ENCODE assay signal across 8 cellular contexts in the genomic region with DNA sequence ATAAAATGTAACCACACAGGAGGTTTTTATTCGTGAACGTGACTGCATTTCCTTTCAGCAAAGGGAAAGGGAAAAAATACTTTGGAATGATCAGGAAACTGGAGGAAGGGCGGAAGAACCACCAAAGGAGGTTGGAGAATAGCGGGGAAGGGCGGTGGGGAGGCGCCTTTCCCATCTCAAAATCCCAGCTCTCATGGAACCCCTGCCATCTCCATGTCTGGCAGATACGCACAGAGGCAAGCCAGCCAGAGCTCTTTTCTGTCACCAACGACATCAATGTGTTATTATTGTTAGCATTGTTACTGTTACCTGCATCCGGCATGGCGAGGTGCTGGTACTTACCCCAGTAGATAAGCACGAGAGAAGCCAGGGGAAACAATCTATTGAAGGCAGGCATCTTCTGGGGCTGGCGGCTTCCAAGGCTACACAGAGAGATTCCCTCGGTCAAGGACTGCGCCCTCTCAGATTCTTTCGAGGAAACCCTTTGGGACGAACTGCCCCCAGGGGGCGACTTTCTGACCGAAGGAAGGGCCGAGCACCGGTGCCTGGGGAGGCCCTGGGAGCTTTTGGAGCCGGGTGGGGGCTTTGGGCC. TPM values are rescaled to one million over a fixed set of nuclear protein-coding genes. Genes with fewer than 3 reads are reported as not detected.
A peak's percentile ranks its signal among the peaks of the same experiment; 100 is the strongest.
DNase-seq lines count a peak whose midpoint lies in the region; ATAC-seq and TF ChIP-seq lines count a peak whose summit lies in the region.

No MANE protein-coding gene starts in this region.

- no peak overlapping the region for H3K9ac ChIP-seq in mesendoderm (ENCODE audit: low read length)

- H3K56ac ChIP-seq in mesendoderm (ENCODE audit: low read length): no peak overlapping the region

- H3K4ac ChIP-seq in mesendoderm (ENCODE audit: low read depth, low read length): no peak overlapping the region

- H3K4me3 ChIP-seq in BJ (ENCODE audit: low read depth, low read length) (peak overlapping the region; percentile 67), HFF-Myc (replicated peaks; ENCODE audit: low read depth, low read length) (peak overlapping the region; percentile 41), brain microvascular endothelial cell (ENCODE audit: low read depth, low read length) (peak overlapping the region; percentile 64), mesendoderm (ENCODE audit: low read length) (no peak overlapping the region)

- H3K4me1 ChIP-seq in mesendoderm (ENCODE audit: control insufficient read depth, low read depth, low read length): peaks cover 2% of the 10 kb centered on the region

- no peak overlapping the region for H2BK120ac ChIP-seq in mesendoderm (ENCODE audit: low read depth, low read length)

- H2BK15ac ChIP-seq in mesendoderm (replicated peaks; ENCODE audit: low read depth): no peak overlapping the region

- H3K36me3 ChIP-seq in BJ (ENCODE audit: control insufficient read depth, insufficient read depth, low read length): no peaks in the 10 kb centered on the region
- H3K36me3 ChIP-seq in brain microvascular endothelial cell (replicated peaks): no peaks in the 10 kb centered on the region
- no peaks in the 10 kb centered on the region for H3K36me3 ChIP-seq in mesendoderm (ENCODE audit: control insufficient read depth, insufficient read depth, low read length)

- H2AK5ac ChIP-seq in mesendoderm (ENCODE audit: low read length): no peak overlapping the region

- TF ChIP-seq CTCF in BJ (IDR thresholded peaks at IDR 0.05; ENCODE audit: insufficient read depth, low read depth, low read length) (0 out of 2 replicates have a peak, but pooled peaks have one; percentile 18), HFF-Myc (IDR thresholded peaks at IDR 0.05; ENCODE audit: low read depth, low read length, missing control alignments) (peak; percentile 20), brain microvascular endothelial cell (IDR thresholded peaks at IDR 0.05; ENCODE audit: low read depth, low read length, missing control alignments) (peak; percentile 36)

- POLR2A ChIA-PET in BJ (lab: Charles Lee): no interaction called here

- no peak overlapping the region for H4K5ac ChIP-seq in mesendoderm (ENCODE audit: low read length)

- DNase-seq in BJ (ENCODE audit: low read depth) (no peak), HFF-Myc (ENCODE audit: extremely low read depth, low read depth) (no peak), brain microvascular endothelial cell (no peak), mesendoderm (peak; percentile 77), MV-4-11 (lab: John Stamatoyannopoulos, UW) (no peak), SKM-1 treated with dmso at 0.1 percent for 144 hours (lab: John Stamatoyannopoulos, UW; ENCODE audit: unreplicated experiment) (no peak)

- peak overlapping the region; percentile 94 for H3K4me2 ChIP-seq in mesendoderm (ENCODE audit: low read length)

- WGBS in mesendoderm (ENCODE audit: extremely low coverage, insufficient coverage, low lambda C conversion rate): no CpG with 5 or more reads among the region's 21 CpGs

- H3K27me3 ChIP-seq in BJ (ENCODE audit: control insufficient read depth, insufficient read depth, low read length) (peaks cover 4% of the 10 kb centered on the region), brain microvascular endothelial cell (replicated peaks) (no peaks in the 10 kb centered on the region), mesendoderm (ENCODE audit: insufficient read depth, low read length, poor library complexity) (peaks cover 2% of the 10 kb centered on the region)

- H3K79me1 ChIP-seq in mesendoderm (ENCODE audit: low read length): no peaks in the 10 kb centered on the region

- H3K27ac ChIP-seq in brain microvascular endothelial cell: no peak overlapping the region
- no peak overlapping the region for H3K27ac ChIP-seq in mesendoderm (ENCODE audit: low read depth, low read length)

- in situ Hi-C loops in brain microvascular endothelial cell (cut with HindIII; ENCODE audit: low pct_ligation_motif_present, low sequenced_read_pairs): no loop called here

- ATAC-seq in GM19023 (IDR thresholded peaks at IDR 0.05; ENCODE audit: unreplicated experiment) (no peak), GM18861 (IDR thresholded peaks at IDR 0.05; ENCODE audit: unreplicated experiment) (no peak)

- H3K18ac ChIP-seq in mesendoderm (ENCODE audit: low read length): no peak overlapping the region

- H3K23ac ChIP-seq in mesendoderm (ENCODE audit: low read length): no peak overlapping the region

- CTCF ChIA-PET in BJ (lab: Yijun Ruan, JAX): interaction anchor here (1.6 to 4.2 kb wide), 4 partner anchors 12 to 57 kb away, joined by 4 to 31 read pairs (median 8); no protein-coding TSS in a partner anchor

- H2BK5ac ChIP-seq in mesendoderm (ENCODE audit: low read length): no peak overlapping the region

- H4K8ac ChIP-seq in mesendoderm (ENCODE audit: low read depth, low read length): no peak overlapping the region

- H3K79me2 ChIP-seq in mesendoderm (ENCODE audit: control insufficient read depth, insufficient read depth, low read length): no peaks in the 10 kb centered on the region

RNA-seq across cellular contexts. Expression of gene SCN3B, which starts 0.9 kb away (rescaled TPM):
- polyA plus RNA-seq in BJ (2011; rRNA removed): 0.16 and 0.18 TPM in 2 replicates
- polyA minus RNA-seq in BJ (2011; rRNA and poly(A)+ RNA removed): 0.10 and 0.24 TPM in 2 replicates
- polyA plus RNA-seq in mesendoderm (2013, experiment 1 of 2): 0.53 TPM
- polyA plus RNA-seq in mesendoderm (2013, experiment 2 of 2): 0.66 TPM
